8 cellular contexts compared by ENCODE assay signal in the genomic region with DNA sequence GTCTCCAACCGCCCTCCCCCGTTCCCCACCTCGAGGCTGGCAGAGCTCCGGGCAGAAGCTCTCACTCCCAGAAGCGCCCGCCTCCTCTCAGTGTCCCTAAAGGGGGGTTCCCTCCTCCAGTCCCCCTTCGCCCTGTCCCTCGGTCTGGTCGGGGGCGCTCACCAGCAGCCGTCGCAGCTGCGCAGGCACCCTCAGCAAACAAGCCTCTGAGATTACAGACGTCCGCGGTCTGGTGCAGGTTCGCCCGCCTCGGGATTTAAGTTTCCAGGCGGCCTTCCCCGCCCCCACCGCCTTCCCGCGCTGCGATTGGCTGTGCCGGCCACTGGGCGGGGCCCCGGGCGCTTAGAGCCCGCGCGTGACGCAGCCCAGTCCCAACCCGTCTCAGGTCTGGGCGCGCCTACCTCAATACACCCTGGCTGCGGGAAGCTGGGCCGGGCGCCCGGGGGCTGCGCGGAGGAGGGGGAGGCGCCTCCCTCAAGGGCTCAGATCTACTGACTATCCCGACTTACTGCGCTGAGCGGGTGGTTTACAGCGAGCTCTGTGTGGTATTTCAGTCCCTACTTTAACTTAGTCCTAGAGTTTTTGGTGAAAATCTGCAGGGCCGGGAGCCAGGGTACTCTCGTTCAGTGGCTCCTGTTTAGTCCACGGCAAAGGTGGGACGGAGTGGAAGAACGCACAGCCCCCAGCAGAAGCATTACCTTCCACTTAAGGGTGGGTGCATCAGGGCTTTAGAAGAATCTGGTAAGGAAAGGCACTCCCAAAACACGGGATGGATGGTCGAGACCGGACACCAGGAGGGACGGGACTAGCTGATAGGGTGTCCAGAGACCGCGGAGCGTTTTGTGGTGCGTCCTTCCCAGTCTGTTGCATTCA. TPM values are rescaled to one million over a fixed set of nuclear protein-coding genes. Genes with fewer than 3 reads are reported as not detected.
DNase-seq lines count a peak whose midpoint lies in the region; ATAC-seq, FAIRE-seq and TF ChIP-seq lines count a peak whose summit lies in the region.

A gene (minus strand): TSS at position 234 of the 873 bp plus-strand sequence. CDS start 1,099 bp downstream, outside the sequence.

- H3K9me3 ChIP-seq in neutrophil = no peaks in the 10 kb centered on the region
- peaks cover 0 to 4% (median 3%) of the 10 kb centered on the region in 5 donors for H3K9me3 ChIP-seq in subcutaneous abdominal adipose tissue (ENCODE audit: control insufficient read depth in 5 of 5, low read length in 5 of 5)

- peak; percentile 57 for TF ChIP-seq POLR2A in Raji (IDR thresholded peaks at IDR 0.05; ENCODE audit: insufficient read depth, low read depth, low read length)

- H3K4me1 ChIP-seq in GM23338 (ENCODE audit: insufficient read depth) (peaks cover 6% of the 10 kb centered on the region; the same call in 1 of the 2 replicates), neutrophil (ENCODE audit: control insufficient read depth in 1 of 2, insufficient read depth in 1 of 2, low read depth in 1 of 2, low read length in 1 of 2) (peaks cover 11% of the 10 kb centered on the region in 2 experiments), subcutaneous abdominal adipose tissue (ENCODE audit: control insufficient read depth in 5 of 5, insufficient read depth in 5 of 5, low read length in 5 of 5) (peaks cover 0 to 16% (median 13%) of the 10 kb centered on the region in 5 donors)

- peaks cover 10% of the 10 kb centered on the region for H3K27me3 ChIP-seq in GM23338 (ENCODE audit: insufficient read depth)
- peaks cover 98% of the 10 kb centered on the region for H3K27me3 ChIP-seq in neutrophil
- H3K27me3 ChIP-seq in subcutaneous abdominal adipose tissue (ENCODE audit: control insufficient read depth in 5 of 5, insufficient read depth in 4 of 5, low read length in 5 of 5) = peaks cover 0 to 15% (median 10%) of the 10 kb centered on the region in 5 donors

- 0 out of 3 replicates have a peak, but pooled peaks cover 2% of the 10 kb centered on the region for H3K9me3 Mint-ChIP-seq in GM23338

- H3K9me2 ChIP-seq in GM23338 (ENCODE audit: insufficient read depth) = peaks cover 7% of the 10 kb centered on the region; the same call in 1 of the 2 replicates

- H3K27ac Mint-ChIP-seq in GM23338 = peak within 1 kb of the TSS; percentile 89

- peak within 1 kb of the TSS in 3 of 5 donors; percentile 30 to 76 (median 55) for H3K9ac ChIP-seq in subcutaneous abdominal adipose tissue (ENCODE audit: low read length in 5 of 5)

- peaks cover 9% of the 10 kb centered on the region for H3K27me3 Mint-ChIP-seq in GM23338 (ENCODE audit: insufficient read depth, low read depth, poor library complexity)

- H3K79me2 ChIP-seq in GM23338 (replicated peaks; ENCODE audit: insufficient read depth) = peaks cover 12% of the 10 kb centered on the region

- H3K36me3 ChIP-seq in GM23338 (ENCODE audit: insufficient read depth) = peaks cover 26% of the 10 kb centered on the region
- no peaks in the 10 kb centered on the region for H3K36me3 ChIP-seq in neutrophil
- no peaks in the 10 kb centered on the region for H3K36me3 ChIP-seq in subcutaneous abdominal adipose tissue (ENCODE audit: control insufficient read depth in 5 of 5, insufficient read depth in 5 of 5, low read length in 5 of 5)

- peaks cover 11% of the 10 kb centered on the region for H4K20me1 ChIP-seq in GM23338 (replicated peaks; ENCODE audit: insufficient read depth)

- H3K4me3 Mint-ChIP-seq in GM23338 = peak within 1 kb of the TSS; percentile 92

- TF ChIP-seq CTCF in GM23338 (conservative IDR thresholded peaks at IDR 0.05; ENCODE audit: low read depth in 2 of 2) (0 out of 4 replicates have a peak, but pooled peaks of 1 of the 2 experiments have one; percentile 6), LNCaP clone FGC (IDR thresholded peaks at IDR 0.05; ENCODE audit: control insufficient read depth, extremely low read depth, insufficient read depth) (no peak), neutrophil (IDR thresholded peaks at IDR 0.05) (no peak)

- peak within 1 kb of the TSS; percentile 96 for H3K4me2 ChIP-seq in GM23338

- peaks cover 3% of the 10 kb centered on the region; the same call in 1 of the 2 replicates for H3F3A ChIP-seq in GM23338 (replicated peaks; ENCODE audit: low read depth)

- peak within 1 kb of the TSS; percentile 86 for H3K4me3 ChIP-seq in GM23338
- H3K4me3 ChIP-seq in LNCaP clone FGC (ENCODE audit: low read depth, low read length) = peak within 1 kb of the TSS; percentile 70
- peak within 1 kb of the TSS; percentile 63 to 68 for H3K4me3 ChIP-seq in neutrophil (ENCODE audit: low read depth in 1 of 2, low read length in 1 of 2)
- peak within 1 kb of the TSS; percentile 52 to 80 (median 73) for H3K4me3 ChIP-seq in subcutaneous abdominal adipose tissue (ENCODE audit: low read depth in 1 of 5, low read length in 5 of 5)

- DNase-seq in DMS53 treated with DMSO at 0.1 percent for 48 hours (lab: John Stamatoyannopoulos, UW; ENCODE audit: unreplicated experiment) = peak; percentile 63
- DNase-seq in GM23338 (ENCODE audit: low spot score) = peak; percentile 97
- peak; percentile 68 for DNase-seq in LNCaP clone FGC (ENCODE audit: low read depth)
- DNase-seq in activated gamma-delta T cell treated with Interleukin-2 at 50 U/mL for 16 hours = peak; percentile 35
- DNase-seq in frontal cortex (ENCODE audit: low spot score in 2 of 2) = peak; percentile 86 to 95

- ATAC-seq in GM23338 = peak; percentile 96

- H2AFZ ChIP-seq in GM23338 = peak within 1 kb of the TSS; percentile 99

- peaks cover 41% of the 10 kb centered on the region for H3K36me3 Mint-ChIP-seq in GM23338 (ENCODE audit: low read depth)

- FAIRE-seq in frontal cortex (lab: Jason Lieb, UNC) = no peak

- H3K27ac ChIP-seq in GM23338 (ENCODE audit: low read depth) (peak within 1 kb of the TSS; percentile 95), neutrophil (no peak within 1 kb of the TSS), subcutaneous abdominal adipose tissue (ENCODE audit: low read depth, low read length) (no peak within 1 kb of the TSS)

- peaks cover 11% of the 10 kb centered on the region for H3K4me1 Mint-ChIP-seq in GM23338

TF ChIP-seq in GM23338, 12 proteins besides CTCF, POLR2A, EP300 and RAD21 (continues in another document):
- TF ChIP-seq EZH2 (IDR thresholded peaks at IDR 0.05; ENCODE audit: low read depth, unreplicated experiment) = peak; percentile 39
- no peak for TF ChIP-seq NANOG (IDR thresholded peaks at IDR 0.05; ENCODE audit: borderline replicate concordance)
- TF ChIP-seq POLR2AphosphoS5 (IDR thresholded peaks at IDR 0.05; ENCODE audit: low read depth) = peak; percentile 99
- TF ChIP-seq, protein P1, sequence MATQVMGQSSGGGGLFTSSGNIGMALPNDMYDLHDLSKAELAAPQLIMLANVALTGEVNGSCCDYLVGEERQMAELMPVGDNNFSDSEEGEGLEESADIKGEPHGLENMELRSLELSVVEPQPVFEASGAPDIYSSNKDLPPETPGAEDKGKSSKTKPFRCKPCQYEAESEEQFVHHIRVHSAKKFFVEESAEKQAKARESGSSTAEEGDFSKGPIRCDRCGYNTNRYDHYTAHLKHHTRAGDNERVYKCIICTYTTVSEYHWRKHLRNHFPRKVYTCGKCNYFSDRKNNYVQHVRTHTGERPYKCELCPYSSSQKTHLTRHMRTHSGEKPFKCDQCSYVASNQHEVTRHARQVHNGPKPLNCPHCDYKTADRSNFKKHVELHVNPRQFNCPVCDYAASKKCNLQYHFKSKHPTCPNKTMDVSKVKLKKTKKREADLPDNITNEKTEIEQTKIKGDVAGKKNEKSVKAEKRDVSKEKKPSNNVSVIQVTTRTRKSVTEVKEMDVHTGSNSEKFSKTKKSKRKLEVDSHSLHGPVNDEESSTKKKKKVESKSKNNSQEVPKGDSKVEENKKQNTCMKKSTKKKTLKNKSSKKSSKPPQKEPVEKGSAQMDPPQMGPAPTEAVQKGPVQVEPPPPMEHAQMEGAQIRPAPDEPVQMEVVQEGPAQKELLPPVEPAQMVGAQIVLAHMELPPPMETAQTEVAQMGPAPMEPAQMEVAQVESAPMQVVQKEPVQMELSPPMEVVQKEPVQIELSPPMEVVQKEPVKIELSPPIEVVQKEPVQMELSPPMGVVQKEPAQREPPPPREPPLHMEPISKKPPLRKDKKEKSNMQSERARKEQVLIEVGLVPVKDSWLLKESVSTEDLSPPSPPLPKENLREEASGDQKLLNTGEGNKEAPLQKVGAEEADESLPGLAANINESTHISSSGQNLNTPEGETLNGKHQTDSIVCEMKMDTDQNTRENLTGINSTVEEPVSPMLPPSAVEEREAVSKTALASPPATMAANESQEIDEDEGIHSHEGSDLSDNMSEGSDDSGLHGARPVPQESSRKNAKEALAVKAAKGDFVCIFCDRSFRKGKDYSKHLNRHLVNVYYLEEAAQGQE (IDR thresholded peaks at IDR 0.05; ENCODE audit: unreplicated experiment) = no peak

RNA-seq across cellular contexts. Expression of the gene that starts here (rescaled TPM):
- total RNA-seq in GM23338 (2014; rRNA removed; shearing (Covaris generic)) = 59.1 and 63.4 TPM in 2 replicates
- 89.9 and 97.9 TPM in 2 replicates for polyA plus RNA-seq in GM23338 (2016; fragmentation: Nextera tagmentation; extraction: Ambion mirVana)
- total RNA-seq in frontal cortex = 0.41 TPM

Comparison
In these comparisons a context has a peak if more than half of its experiments do, and no peak if none do; other contexts are left out.
1. RNA of the gene that starts here (total RNA-seq): 59.1 to 63.4 TPM in GM23338; 0.41 TPM in frontal cortex (single experiment); every median in the first group is over 10 times any median in the second.
2. Peak in DNase-seq in frontal cortex; RNA of the gene not detected or under 1 TPM.
3. DNase-seq: peak in every context shown above with its lines; median percentile 97 in GM23338; 90 in frontal cortex; 68 in LNCaP clone FGC; 63 in DMS53 treated with DMSO at 0.1 percent for 48 hours; 35 in activated gamma-delta T cell treated with Interleukin-2 at 50 U/mL for 16 hours.
4. Peak in every context shown above with its lines, with median percentiles within 50 percentile points of each other: H3K4me3 ChIP-seq.